In genomic region chr15:69074011-69074842, GRCh38 we compare ENCODE assay signal across 8 cellular contexts. TPM values are rescaled to one million over a fixed set of nuclear protein-coding genes. Genes with fewer than 3 reads are reported as not detected.
DNase-seq lines count a peak whose midpoint lies in the region; ATAC-seq, FAIRE-seq and TF ChIP-seq lines count a peak whose summit lies in the region.

No MANE protein-coding gene starts in this region.

- intact Hi-C loops in activated CD4-positive, alpha-beta memory T cell treated with anti-CD3 and anti-CD28 coated beads for 36 hours (cut with micrococcal nuclease): no loop called here
- intact Hi-C loops in breast epithelium (cut with DNase I; ENCODE audit: low total_unique reads): loop anchor here (2.0 kb wide), 1 partner anchor 39 kb away; no protein-coding TSS in a partner anchor
- intact Hi-C loops in kidney (cut with DNase I): loop anchor here (10.0 kb wide), 1 partner anchor 191 kb away; no protein-coding TSS in a partner anchor

- H3K36me3 ChIP-seq in breast epithelium (no peaks in the 10 kb centered on the region), kidney (ENCODE audit: control insufficient read depth in 1 of 2, insufficient read depth in 2 of 2, low read length in 2 of 2) (no peaks in the 10 kb centered on the region)

- TF ChIP-seq POLR2A in breast epithelium (IDR thresholded peaks at IDR 0.05): no peak

- H3K4me1 Mint-ChIP-seq in activated CD4-positive, alpha-beta memory T cell treated with anti-CD3 and anti-CD28 coated beads, Interleukin-2, amount 10 ng/mL, durations not matched to agents 7 days and 5 days: peaks cover 7% of the 10 kb centered on the region
- H3K4me1 Mint-ChIP-seq in activated CD4-positive, alpha-beta memory T cell treated with anti-CD3 and anti-CD28 coated beads for 36 hours (ENCODE audit: low read depth): peaks cover 11% of the 10 kb centered on the region
- peaks cover 19% of the 10 kb centered on the region for H3K4me1 Mint-ChIP-seq in stimulated activated naive CD8-positive, alpha-beta T cell treated with anti-CD3 and anti-CD28 coated beads, Interleukin-15, amount 100 ng/mL, for 72 hours

- FAIRE-seq in kidney (lab: Jason Lieb, UNC): no peak

- no peaks in the 10 kb centered on the region for H3K27me3 ChIP-seq in breast epithelium

- H3K9me3 ChIP-seq in breast epithelium (no peaks in the 10 kb centered on the region), kidney (ENCODE audit: control insufficient read depth in 1 of 2, low read length in 2 of 2) (no peaks in the 10 kb centered on the region)

- peaks cover 4% of the 10 kb centered on the region for H3K36me3 Mint-ChIP-seq in activated CD4-positive, alpha-beta memory T cell treated with anti-CD3 and anti-CD28 coated beads, Interleukin-2, amount 10 ng/mL, durations not matched to agents 7 days and 5 days (ENCODE audit: low read depth)
- peaks cover 1% of the 10 kb centered on the region for H3K36me3 Mint-ChIP-seq in activated CD4-positive, alpha-beta memory T cell treated with anti-CD3 and anti-CD28 coated beads for 36 hours

- H3K27ac Mint-ChIP-seq in activated CD4-positive, alpha-beta memory T cell treated with anti-CD3 and anti-CD28 coated beads, Interleukin-2, amount 10 ng/mL, durations not matched to agents 7 days and 5 days: no peak overlapping the region
- no peak overlapping the region for H3K27ac Mint-ChIP-seq in activated CD4-positive, alpha-beta memory T cell treated with anti-CD3 and anti-CD28 coated beads for 36 hours
- H3K27ac Mint-ChIP-seq in stimulated activated naive CD8-positive, alpha-beta T cell treated with anti-CD3 and anti-CD28 coated beads, Interleukin-15, amount 100 ng/mL, for 72 hours: no peak overlapping the region

- H3K27me3 Mint-ChIP-seq in activated CD4-positive, alpha-beta memory T cell treated with anti-CD3 and anti-CD28 coated beads, Interleukin-2, amount 10 ng/mL, durations not matched to agents 7 days and 5 days: peaks cover 46% of the 10 kb centered on the region
- peaks cover 31% of the 10 kb centered on the region for H3K27me3 Mint-ChIP-seq in activated CD4-positive, alpha-beta memory T cell treated with anti-CD3 and anti-CD28 coated beads for 36 hours
- H3K27me3 Mint-ChIP-seq in stimulated activated naive CD8-positive, alpha-beta T cell treated with anti-CD3 and anti-CD28 coated beads, Interleukin-15, amount 100 ng/mL, for 72 hours: peaks cover 67% of the 10 kb centered on the region

- peak overlapping the region; percentile 40 for H3K4me3 Mint-ChIP-seq in activated CD4-positive, alpha-beta memory T cell treated with anti-CD3 and anti-CD28 coated beads, Interleukin-2, amount 10 ng/mL, durations not matched to agents 7 days and 5 days
- no peak overlapping the region for H3K4me3 Mint-ChIP-seq in activated CD4-positive, alpha-beta memory T cell treated with anti-CD3 and anti-CD28 coated beads for 36 hours
- H3K4me3 Mint-ChIP-seq in stimulated activated naive CD8-positive, alpha-beta T cell treated with anti-CD3 and anti-CD28 coated beads, Interleukin-15, amount 100 ng/mL, for 72 hours: peak overlapping the region; percentile 60 to 63

- H3K9ac ChIP-seq in kidney (ENCODE audit: low read length in 2 of 2): peak overlapping the region; percentile 13 to 44

- DNase-seq in activated CD4-positive, alpha-beta memory T cell treated with anti-CD3 and anti-CD28 coated beads, Interleukin-2, amount 10 ng/mL, durations not matched to agents 7 days and 5 days: no peak
- no peak for DNase-seq in activated CD4-positive, alpha-beta memory T cell treated with anti-CD3 and anti-CD28 coated beads for 36 hours
- DNase-seq in NCI-H345 (lab: John Stamatoyannopoulos, UW): peak; percentile 67
- DNase-seq in breast epithelium (ENCODE audit: low spot score in 2 of 2): peak; percentile 44 to 74
- peak; percentile 84 for DNase-seq in kidney
- DNase-seq in stimulated activated naive CD8-positive, alpha-beta T cell treated with anti-CD3 and anti-CD28 coated beads, Interleukin-15, amount 100 ng/mL, for 72 hours: no peak

- CTCF ChIA-PET in activated CD4-positive, alpha-beta memory T cell treated with anti-CD3 and anti-CD28 coated beads, Interleukin-2, amount 10 ng/mL, durations not matched to agents 7 days and 5 days (lab: Charles Lee): no interaction called here
- CTCF ChIA-PET in activated CD4-positive, alpha-beta memory T cell treated with anti-CD3 and anti-CD28 coated beads for 36 hours (lab: Charles Lee): no interaction called here

- H3K4me1 ChIP-seq in breast epithelium (no peaks in the 10 kb centered on the region), kidney (ENCODE audit: control insufficient read depth in 1 of 2, insufficient read depth in 1 of 2, low read depth in 1 of 2, low read length in 2 of 2) (peaks cover 0 to 19% of the 10 kb centered on the region in 2 donors)

- TF ChIP-seq CTCF in breast epithelium (IDR thresholded peaks at IDR 0.05) (no peak), kidney (IDR thresholded peaks at IDR 0.05; ENCODE audit: borderline replicate concordance, extremely low read depth, insufficient read depth) (peak; percentile 5)

- H3K4me3 ChIP-seq in breast epithelium: peak overlapping the region; percentile 59 to 72 (median 69)
- H3K4me3 ChIP-seq in kidney (ENCODE audit: low read length in 2 of 2): peak overlapping the region; percentile 57 to 69

- H3K27ac ChIP-seq in breast epithelium (peak overlapping the region; percentile 75), kidney (ENCODE audit: low read depth in 2 of 2, low read length in 2 of 2) (peak overlapping the region in 1 of 2 donors; percentile 51)

- H3K9me3 Mint-ChIP-seq in activated CD4-positive, alpha-beta memory T cell treated with anti-CD3 and anti-CD28 coated beads, Interleukin-2, amount 10 ng/mL, durations not matched to agents 7 days and 5 days: no peaks in the 10 kb centered on the region
- peaks cover 5% of the 10 kb centered on the region for H3K9me3 Mint-ChIP-seq in activated CD4-positive, alpha-beta memory T cell treated with anti-CD3 and anti-CD28 coated beads for 36 hours
- peaks cover 0 to 12% of the 10 kb centered on the region in 2 donors for H3K9me3 Mint-ChIP-seq in stimulated activated naive CD8-positive, alpha-beta T cell treated with anti-CD3 and anti-CD28 coated beads, Interleukin-15, amount 100 ng/mL, for 72 hours

- peak; percentile 61 for ATAC-seq in stimulated activated naive CD8-positive, alpha-beta T cell treated with anti-CD3 and anti-CD28 coated beads, Interleukin-15, amount 100 ng/mL, for 72 hours
- ATAC-seq in HG03521 (IDR thresholded peaks at IDR 0.05; ENCODE audit: unreplicated experiment) (no peak), GM19463 (IDR thresholded peaks at IDR 0.05; ENCODE audit: unreplicated experiment) (no peak)

- POLR2A ChIA-PET in activated CD4-positive, alpha-beta memory T cell treated with anti-CD3 and anti-CD28 coated beads, Interleukin-2, amount 10 ng/mL, durations not matched to agents 7 days and 5 days (lab: Charles Lee): no interaction called here
- POLR2A ChIA-PET in activated CD4-positive, alpha-beta memory T cell treated with anti-CD3 and anti-CD28 coated beads for 36 hours (lab: Charles Lee): no interaction called here

RNA-seq across cellular contexts. Expression of gene NOX5, which starts 59.7 kb away (rescaled TPM):
- not detected for total RNA-seq in activated CD4-positive, alpha-beta memory T cell treated with anti-CD3 and anti-CD28 coated beads, Interleukin-2, amount 10 ng/mL, durations not matched to agents 7 days and 5 days
- under 1 TPM in 1 of 2 experiments, not detected in 1; 0.02 TPM for total RNA-seq in activated CD4-positive, alpha-beta memory T cell treated with anti-CD3 and anti-CD28 coated beads for 36 hours
- total RNA-seq in breast epithelium (1 to 10 TPM; 1.0 to 2.6 (median 1.9) TPM), kidney (0.60 TPM)
- polyA plus RNA-seq in kidney (ENCODE audit: insufficient read depth, low read depth, low replicate concordance): 0.19 TPM

Comparison
In these comparisons a context has a peak if more than half of its experiments do, and no peak if none do; other contexts are left out.
1. DNase-seq: peak in NCI-H345 (single experiment), breast epithelium (2 of 2) and kidney (single experiment); none in activated CD4-positive, alpha-beta memory T cell treated with anti-CD3 and anti-CD28 coated beads, Interleukin-2, amount 10 ng/mL, durations not matched to agents 7 days and 5 days (single experiment), activated CD4-positive, alpha-beta memory T cell treated with anti-CD3 and anti-CD28 coated beads for 36 hours (single experiment) and stimulated activated naive CD8-positive, alpha-beta T cell treated with anti-CD3 and anti-CD28 coated beads, Interleukin-15, amount 100 ng/mL, for 72 hours (0 of 2).